ENCODE assay signal across 23 cellular contexts in the genomic region with DNA sequence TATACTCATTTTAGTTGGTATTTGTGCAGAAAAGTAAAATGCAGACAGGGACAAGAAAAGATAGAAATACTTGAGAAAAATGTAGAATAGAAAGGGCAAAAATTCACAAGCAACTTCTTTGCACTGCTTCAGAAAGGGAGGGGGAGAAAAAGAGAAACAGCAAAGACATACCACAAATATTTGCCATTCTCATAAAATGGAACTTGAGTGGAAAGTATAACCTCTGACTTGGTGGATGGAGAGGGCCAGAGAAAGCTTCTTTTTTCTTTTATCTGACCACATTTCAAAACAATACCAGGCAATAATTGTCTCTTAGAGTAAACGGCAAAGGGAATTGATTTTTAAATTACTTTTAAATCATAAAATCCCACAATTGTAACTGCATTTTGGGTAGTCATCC. TPM values are rescaled to one million over a fixed set of nuclear protein-coding genes. Genes with fewer than 3 reads are reported as not detected.
DNase-seq lines count a peak whose midpoint lies in the region; ATAC-seq and TF ChIP-seq lines count a peak whose summit lies in the region.
"Had no signal": no experiment of that assay in that cellular context is flagged by ENCODE, and none has a peak within 500 bp of the region (broad histone marks: within the 10 kb centered on the region; RNA-seq: fewer than 3 reads in every experiment).

No MANE protein-coding gene starts in this region.

- no peak overlapping the region for H4K5ac ChIP-seq in IMR-90 (ENCODE audit: low read depth, low read length)

- BruUV-seq in IMR-90 (replicated peaks; lab: Mats Ljungman, UMichigan): no TSS peak

- no peak for TF ChIP-seq RAD21 in IMR-90 (IDR thresholded peaks at IDR 0.05; ENCODE audit: low read length)

- H2BK5ac ChIP-seq in IMR-90 (ENCODE audit: low read depth, low read length, poor library complexity, severe bottlenecking): no peak overlapping the region

- H3K4me3 ChIP-seq in IMR-90 (ENCODE audit: insufficient read depth, low read depth, low read length): no peak overlapping the region
- H3K4me3 ChIP-seq: esophagus muscularis mucosa, GM23338, left ventricle myocardium inferior, mucosa of descending colon, spleen had no signal

- H3K4ac ChIP-seq in IMR-90 (ENCODE audit: low read depth, low read length): no peak overlapping the region

- no peak overlapping the region for H3K18ac ChIP-seq in IMR-90 (ENCODE audit: low read depth, low read length)

- no peaks in the 10 kb centered on the region for H4K20me1 ChIP-seq in IMR-90 (ENCODE audit: insufficient read depth, low read length)

- H3K56ac ChIP-seq in IMR-90 (ENCODE audit: extremely low read depth, insufficient read depth, low read length): no peak overlapping the region

- TF ChIP-seq CTCF in IMR-90 (conservative IDR thresholded peaks at IDR 0.05; ENCODE audit: low read depth, low read length): no peak

- no peak overlapping the region for H3K9ac ChIP-seq in IMR-90 (ENCODE audit: low read depth, low read length)

- no peaks in the 10 kb centered on the region for H3K9me3 ChIP-seq in IMR-90 (ENCODE audit: control insufficient read depth, insufficient read depth, low read length)
- H3K9me3 ChIP-seq: esophagus muscularis mucosa, left ventricle myocardium inferior, mucosa of descending colon, spleen had no signal

- no peak overlapping the region for H2BK15ac ChIP-seq in IMR-90 (ENCODE audit: low read depth, low read length)

- H3K23ac ChIP-seq in IMR-90 (ENCODE audit: low read depth, low read length): no peak overlapping the region

- WGBS in IMR-90 (ENCODE audit: extremely low coverage in 2 of 2, insufficient read length in 1 of 2), 2 experiments: no CpG with 5 or more reads among the region's 1 CpG

- no peak overlapping the region for H4K91ac ChIP-seq in IMR-90 (ENCODE audit: insufficient read depth, low read depth, low read length)

- no peak overlapping the region for H2BK120ac ChIP-seq in IMR-90 (ENCODE audit: low read depth, low read length)

- no peak overlapping the region for H2AFZ ChIP-seq in IMR-90 (replicated peaks; ENCODE audit: low read length, poor library complexity)
- H2AFZ ChIP-seq: GM23338 had no signal

- dilution Hi-C loops in IMR-90 (cut with HindIII; ENCODE audit: low sequenced_read_pairs, unreplicated experiment): no loop called here

- H3K27me3 ChIP-seq in IMR-90 (ENCODE audit: control insufficient read depth, insufficient read depth, low read length): peaks cover 7% of the 10 kb centered on the region
- H3K27me3 ChIP-seq: esophagus muscularis mucosa had no signal

- no peaks in the 10 kb centered on the region for H3K36me3 ChIP-seq in IMR-90 (ENCODE audit: control insufficient read depth, insufficient read depth, low read length)
- H3K36me3 ChIP-seq: esophagus muscularis mucosa, left ventricle myocardium inferior, spleen had no signal

- intact Hi-C loops in IMR-90 (cut with micrococcal nuclease): no loop called here

- H2AK5ac ChIP-seq in IMR-90 (ENCODE audit: low read depth, low read length): no peak overlapping the region

- ATAC-seq in IMR-90 (ENCODE audit: low read depth) (peak; percentile 91), HG02870 (IDR thresholded peaks at IDR 0.05; ENCODE audit: unreplicated experiment) (no peak)
- ATAC-seq: GM23338, mucosa of descending colon, WTC11 had no signal

- no peaks in the 10 kb centered on the region for H3K79me1 ChIP-seq in IMR-90 (ENCODE audit: low read depth in 1 of 2, low read length in 2 of 2)

- DNase-seq in ACHN: peak; percentile 36
- peak; percentile 22 for DNase-seq in IMR-90
- DNase-seq in dedifferentiated amniotic fluid mesenchymal stem cell (ENCODE audit: extremely low spot score): peak; percentile 36
- DNase-seq in myocyte (ENCODE audit: low read depth): peak; percentile 12
- DNase-seq in DMS79 treated with DMSO at 0.1 percent for 48 hours (lab: John Stamatoyannopoulos, UW): no peak
- no peak for DNase-seq in NCI-H69 (lab: John Stamatoyannopoulos, UW)
- no peak for DNase-seq in central memory CD4-positive, alpha-beta T cell
- DNase-seq: activated CD4-positive, alpha-beta memory T cell treated with anti-CD3 and anti-CD28 coated beads for 36 hours; amygdala; caudate nucleus; glutamatergic neuron; left ventricle myocardium inferior; mucosa of descending colon; NCI-H1105; NCI-H2081; NCI-H446; spleen; stimulated activated CD4-positive, alpha-beta T cell treated with anti-CD3 and anti-CD28 coated beads, Interleukin-4, amount 100 ng/mL, for 24 hours; T-helper 9 cell had no signal

- CTCF ChIA-PET in IMR-90 (lab: Yijun Ruan, JAX): no interaction called here

- no peaks in the 10 kb centered on the region for H3K9me1 ChIP-seq in IMR-90 (ENCODE audit: insufficient read depth, low read length)

- no peak overlapping the region for H2BK20ac ChIP-seq in IMR-90 (ENCODE audit: low read depth, low read length)

- no peak overlapping the region for H3K14ac ChIP-seq in IMR-90 (replicated peaks; ENCODE audit: low read depth, low read length)

- H4K8ac ChIP-seq in IMR-90 (ENCODE audit: low read depth in 2 of 2, low read length in 2 of 2): no peak overlapping the region

- TF ChIP-seq POLR2A in IMR-90 (IDR thresholded peaks at IDR 0.05; ENCODE audit: low read depth, low read length): no peak

- no peaks in the 10 kb centered on the region; the same call in 1 of the 2 replicates for H3K4me1 ChIP-seq in IMR-90 (ENCODE audit: control insufficient read depth, insufficient read depth, low read length)
- H3K4me1 ChIP-seq: esophagus muscularis mucosa, left ventricle myocardium inferior, spleen had no signal

- no peak overlapping the region for H3K4me2 ChIP-seq in IMR-90 (ENCODE audit: low read depth, low read length)
- H3K4me2 ChIP-seq: GM23338 had no signal

- H3K27ac ChIP-seq in IMR-90 (ENCODE audit: insufficient read depth, low read length): no peak overlapping the region
- H3K27ac ChIP-seq: esophagus muscularis mucosa, left ventricle myocardium inferior, spleen had no signal

- POLR2A ChIA-PET in IMR-90 (lab: Charles Lee; ENCODE audit: unreplicated experiment): no interaction called here

- no peak overlapping the region for H2AK9ac ChIP-seq in IMR-90 (replicated peaks; ENCODE audit: low read depth, low read length, poor library complexity)

- in situ Hi-C loops in ACHN (cut with HindIII; ENCODE audit: low pct_ligation_motif_present, low pct_unique_long_range_greater_than_20kb, low sequenced_read_pairs) (no loop called here), IMR-90 (cut with MboI; ENCODE audit: low sequenced_read_pairs) (no loop called here)

TF ChIP-seq in IMR-90, 13 proteins besides CTCF, POLR2A, EP300 and RAD21:
- no peak for TF ChIP-seq RFX5 (IDR thresholded peaks at IDR 0.05; ENCODE audit: low read depth, low read length)
- no peak for TF ChIP-seq FOS (IDR thresholded peaks at IDR 0.05; ENCODE audit: low read depth, low read length)
- no peak for TF ChIP-seq MAFK (IDR thresholded peaks at IDR 0.05; ENCODE audit: low read depth, low read length)
- TF ChIP-seq, protein P1, sequence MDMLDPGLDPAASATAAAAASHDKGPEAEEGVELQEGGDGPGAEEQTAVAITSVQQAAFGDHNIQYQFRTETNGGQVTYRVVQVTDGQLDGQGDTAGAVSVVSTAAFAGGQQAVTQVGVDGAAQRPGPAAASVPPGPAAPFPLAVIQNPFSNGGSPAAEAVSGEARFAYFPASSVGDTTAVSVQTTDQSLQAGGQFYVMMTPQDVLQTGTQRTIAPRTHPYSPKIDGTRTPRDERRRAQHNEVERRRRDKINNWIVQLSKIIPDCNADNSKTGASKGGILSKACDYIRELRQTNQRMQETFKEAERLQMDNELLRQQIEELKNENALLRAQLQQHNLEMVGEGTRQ (IDR thresholded peaks at IDR 0.05; ENCODE audit: low read depth, low read length): no peak
- TF ChIP-seq MXI1 (IDR thresholded peaks at IDR 0.05; ENCODE audit: borderline replicate concordance, low read depth, low read length): no peak
- TF ChIP-seq BHLHE40 (IDR thresholded peaks at IDR 0.05; ENCODE audit: low read depth, low read length): no peak
- TF ChIP-seq RCOR1 (IDR thresholded peaks at IDR 0.05; ENCODE audit: insufficient replicate concordance, low read length): no peak
- no peak for TF ChIP-seq NFE2L2 (IDR thresholded peaks at IDR 0.05; ENCODE audit: low read depth, low read length)
- no peak for TF ChIP-seq MAZ (IDR thresholded peaks at IDR 0.05; ENCODE audit: borderline replicate concordance, low read depth, low read length)
- no peak for TF ChIP-seq SMC3 (IDR thresholded peaks at IDR 0.05; ENCODE audit: low read depth, low read length)
- no peak for TF ChIP-seq CHD1 (IDR thresholded peaks at IDR 0.05; ENCODE audit: low read depth, low read length)
- TF ChIP-seq CEBPB (IDR thresholded peaks at IDR 0.05; ENCODE audit: low read depth, low read length): no peak
- TF ChIP-seq, protein P2, sequence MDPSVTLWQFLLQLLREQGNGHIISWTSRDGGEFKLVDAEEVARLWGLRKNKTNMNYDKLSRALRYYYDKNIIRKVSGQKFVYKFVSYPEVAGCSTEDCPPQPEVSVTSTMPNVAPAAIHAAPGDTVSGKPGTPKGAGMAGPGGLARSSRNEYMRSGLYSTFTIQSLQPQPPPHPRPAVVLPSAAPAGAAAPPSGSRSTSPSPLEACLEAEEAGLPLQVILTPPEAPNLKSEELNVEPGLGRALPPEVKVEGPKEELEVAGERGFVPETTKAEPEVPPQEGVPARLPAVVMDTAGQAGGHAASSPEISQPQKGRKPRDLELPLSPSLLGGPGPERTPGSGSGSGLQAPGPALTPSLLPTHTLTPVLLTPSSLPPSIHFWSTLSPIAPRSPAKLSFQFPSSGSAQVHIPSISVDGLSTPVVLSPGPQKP (IDR thresholded peaks at IDR 0.05; ENCODE audit: borderline replicate concordance, low read depth, low read length): no peak

RNA-seq across cellular contexts. Expression of a gene that starts 35.8 kb away (rescaled TPM):
- total RNA-seq in IMR-90 (2012; rRNA removed): 17.9 and 26.1 TPM in 2 replicates
- polyA plus RNA-seq in IMR-90 (2012; rRNA removed): 9.1 and 10.6 TPM in 2 replicates
- polyA plus RNA-seq in IMR-90 (2012; cell fraction: cytosol; rRNA removed): 2.2 and 3.1 TPM in 2 replicates
- polyA plus RNA-seq in IMR-90 (2012; cell fraction: nucleus; rRNA removed; ENCODE audit: low replicate concordance): 1.5 and 5.3 TPM in 2 replicates
- 45.3 and 47.0 TPM in 2 replicates for total RNA-seq in myocyte
- 13.5 TPM for polyA plus RNA-seq in myocyte (2012)

Comparison
In these comparisons a context has a peak if more than half of its experiments do, and no peak if none do; other contexts are left out.
1. DNase-seq: peak in ACHN (single experiment), IMR-90 (single experiment), dedifferentiated amniotic fluid mesenchymal stem cell (single experiment) and myocyte (single experiment); none in DMS79 treated with DMSO at 0.1 percent for 48 hours (single experiment), NCI-H69 (single experiment) and central memory CD4-positive, alpha-beta T cell (single experiment).